ENCODE assay signal across 18 cellular contexts in genomic region chr14:23104070-23104590, GRCh38. TPM values are rescaled to one million over a fixed set of nuclear protein-coding genes. Genes with fewer than 3 reads are reported as not detected.
DNase-seq lines count a peak whose midpoint lies in the region; TF ChIP-seq lines count a peak whose summit lies in the region.
"Had no signal": no experiment of that assay in that cellular context is flagged by ENCODE, and none has a peak within 500 bp of the region (broad histone marks: within the 10 kb centered on the region; RNA-seq: fewer than 3 reads in every experiment).

No MANE protein-coding gene starts in this region.

- no peak overlapping the region for H2BK5ac ChIP-seq in mesendoderm (ENCODE audit: low read length)

- H3K4ac ChIP-seq in mesendoderm (ENCODE audit: low read depth, low read length), result no peak overlapping the region

- H2AK5ac ChIP-seq in mesendoderm (ENCODE audit: low read length), result no peak overlapping the region

- H3K36me3 Mint-ChIP-seq in immature natural killer cell, result peaks cover 0 to 6% (median 2%) of the 10 kb centered on the region in 3 donors

- H3K4me2 ChIP-seq in mesendoderm (ENCODE audit: low read length), result no peak overlapping the region
- H3K4me2 ChIP-seq: BLaER1, PC-9 had no signal

- TF ChIP-seq CTCF in GM20000 (IDR thresholded peaks at IDR 0.05; ENCODE audit: extremely low read depth, missing control alignments) (no peak), coronary artery (IDR thresholded peaks at IDR 0.05) (no peak)

- H3K79me2 ChIP-seq in mesendoderm (ENCODE audit: control insufficient read depth, insufficient read depth, low read length), result no peaks in the 10 kb centered on the region

- H3K27ac ChIP-seq in coronary artery, result no peak overlapping the region
- H3K27ac ChIP-seq in mesendoderm (ENCODE audit: low read depth, low read length), result no peak overlapping the region
- H3K27ac ChIP-seq: BLaER1, GM23248, PC-9, SJSA1 had no signal

- H3K4me3 Mint-ChIP-seq in immature natural killer cell, result no peak overlapping the region
- H3K4me3 Mint-ChIP-seq: CD8-positive, alpha-beta memory T cell had no signal

- H3K18ac ChIP-seq in mesendoderm (ENCODE audit: low read length), result no peak overlapping the region

- H3K4me1 ChIP-seq in mesendoderm (ENCODE audit: control insufficient read depth, low read depth, low read length), result peaks cover 6% of the 10 kb centered on the region
- H3K4me1 ChIP-seq: SJSA1 had no signal

- no peaks in the 10 kb centered on the region for H3K9me3 Mint-ChIP-seq in immature natural killer cell
- H3K9me3 Mint-ChIP-seq: CD8-positive, alpha-beta memory T cell had no signal

- peak; percentile 4 for DNase-seq in GM20000 (ENCODE audit: low spot score)
- peak; percentile 50 for DNase-seq in coronary artery (ENCODE audit: low spot score)
- DNase-seq in mesendoderm, result no peak
- no peak for DNase-seq in NCI-H128 (lab: John Stamatoyannopoulos, UW; ENCODE audit: unreplicated experiment)
- no peak for DNase-seq in T1000 (lab: John Stamatoyannopoulos, UW)
- DNase-seq in immature natural killer cell, result no peak
- DNase-seq: CD8-positive, alpha-beta memory T cell; DND-41; GDM1; NCI-H1048; NCI-H1694; NCI-H510A treated with DMSO at 0.1 percent for 48 hours; NCI-H82; PC-9 had no signal

- H3K4me3 ChIP-seq in coronary artery, result no peak overlapping the region
- H3K4me3 ChIP-seq in mesendoderm (ENCODE audit: low read length), result no peak overlapping the region
- H3K4me3 ChIP-seq: BLaER1, GM12878, GM23248, PC-9, SJSA1 had no signal

- no peak overlapping the region for H2BK15ac ChIP-seq in mesendoderm (replicated peaks; ENCODE audit: low read depth)

- no CpG with 5 or more reads among the region's 6 CpGs for WGBS in mesendoderm (ENCODE audit: extremely low coverage, insufficient coverage, low lambda C conversion rate)

- peaks cover 0 to 3% (median 3%) of the 10 kb centered on the region in 3 donors for H3K27me3 Mint-ChIP-seq in immature natural killer cell (ENCODE audit: low read depth in 3 of 3)
- H3K27me3 Mint-ChIP-seq: CD8-positive, alpha-beta memory T cell had no signal

- H3K9ac ChIP-seq in mesendoderm (ENCODE audit: low read length), result no peak overlapping the region
- H3K9ac ChIP-seq: BLaER1, GM23248 had no signal

- no peaks in the 10 kb centered on the region for H3K36me3 ChIP-seq in mesendoderm (ENCODE audit: control insufficient read depth, insufficient read depth, low read length)

- no peak overlapping the region for H3K23ac ChIP-seq in mesendoderm (ENCODE audit: low read length)

- peaks cover under 1% of the 10 kb centered on the region for H3K79me1 ChIP-seq in mesendoderm (ENCODE audit: low read length)

- H3K56ac ChIP-seq in mesendoderm (ENCODE audit: low read length), result peak overlapping the region; percentile 3

- H3K27ac Mint-ChIP-seq in immature natural killer cell, result peak overlapping the region in 1 of 6 donors; percentile 55

- H2BK120ac ChIP-seq in mesendoderm (ENCODE audit: low read depth, low read length), result no peak overlapping the region

- H4K5ac ChIP-seq in mesendoderm (ENCODE audit: low read length), result no peak overlapping the region

- H4K8ac ChIP-seq in mesendoderm (ENCODE audit: low read depth, low read length), result no peak overlapping the region

- no peaks in the 10 kb centered on the region for H3K27me3 ChIP-seq in mesendoderm (ENCODE audit: insufficient read depth, low read length, poor library complexity)
- H3K27me3 ChIP-seq: BLaER1, SJSA1 had no signal

- H3K4me1 Mint-ChIP-seq in immature natural killer cell, result peaks cover 1 to 3% of the 10 kb centered on the region in 2 donors

RNA-seq across cellular contexts. Expression of gene CIROP, which starts 0.7 kb away (rescaled TPM):
- polyA plus RNA-seq in mesendoderm (2013, experiment 1 of 2), result 0.04 TPM
- 0.06 TPM for polyA plus RNA-seq in mesendoderm (2013, experiment 2 of 2)
- polyA plus RNA-seq in immature natural killer cell, result not detected
- polyA plus RNA-seq: CD8-positive, alpha-beta memory T cell; GM12878; GM23248 had no signal

RNA-seq across cellular contexts. Expression of gene C14orf119, which starts 8.8 kb away (rescaled TPM):
- polyA plus RNA-seq in mesendoderm (2013, experiment 1 of 2), result 37.0 TPM
- polyA plus RNA-seq in mesendoderm (2013, experiment 2 of 2), result 35.2 TPM
- 100 to 1,000 TPM in 2 of 3 donors, 10 to 100 TPM in 1; 85.2 to 184 (median 135) TPM for polyA plus RNA-seq in immature natural killer cell

RNA-seq across cellular contexts. Expression of gene ACIN1, which starts 9.2 kb away (rescaled TPM):
- polyA plus RNA-seq in mesendoderm (2013, experiment 1 of 2), result 212 TPM
- 206 TPM for polyA plus RNA-seq in mesendoderm (2013, experiment 2 of 2)
- polyA plus RNA-seq in immature natural killer cell, result 10 to 100 TPM in 1 of 3 donors, 1 to 10 TPM in 1, under 1 TPM in 1; 0.40 to 15.0 (median 4.5) TPM

RNA-seq across cellular contexts. Expression of gene CEBPE, which starts 14.9 kb away (rescaled TPM):
- 0.04 TPM for polyA plus RNA-seq in mesendoderm (2013, experiment 1 of 2)
- polyA plus RNA-seq in mesendoderm (2013, experiment 2 of 2), result 0.07 TPM
- not detected for polyA plus RNA-seq in immature natural killer cell
- polyA plus RNA-seq: CD8-positive, alpha-beta memory T cell; GM23248 had no signal

RNA-seq across cellular contexts. Expression of gene CDH24, which starts 46.8 kb away (rescaled TPM):
- polyA plus RNA-seq in mesendoderm (2013, experiment 1 of 2), result 11.2 TPM
- 10.8 TPM for polyA plus RNA-seq in mesendoderm (2013, experiment 2 of 2)
- 1 to 10 TPM in 1 of 3 donors, under 1 TPM in 2; 0.64 to 1.2 (median 0.78) TPM for polyA plus RNA-seq in immature natural killer cell

Comparison
In these comparisons a context has a peak if more than half of its experiments do, and no peak if none do; other contexts are left out.
1. DNase-seq: peak in GM20000 (single experiment) and coronary artery (single experiment); none in mesendoderm (single experiment), NCI-H128 (single experiment), T1000 (single experiment) and immature natural killer cell (0 of 3).